Comparison of ENCODE assay signal across 8 cellular contexts in genomic region chr12:111444314-111444705, GRCh38. TPM values are rescaled to one million over a fixed set of nuclear protein-coding genes. Genes with fewer than 3 reads are reported as not detected.
A peak's percentile ranks its signal among the peaks of the same experiment; 100 is the strongest.
DNase-seq lines count a peak whose midpoint lies in the region; ATAC-seq, FAIRE-seq and TF ChIP-seq lines count a peak whose summit lies in the region.

No MANE protein-coding gene starts in this region.

- no peak overlapping the region for H3K4me2 ChIP-seq in neural progenitor cell

- TF ChIP-seq CTCF in cardiac muscle cell (IDR thresholded peaks at IDR 0.05; ENCODE audit: low read depth, low read length) (no peak), neural progenitor cell (IDR thresholded peaks at IDR 0.05) (no peak)

- no peaks in the 10 kb centered on the region for H3K27me3 ChIP-seq in cardiac muscle cell
- no peaks in the 10 kb centered on the region for H3K27me3 ChIP-seq in neural progenitor cell

- H3K9me3 ChIP-seq in cardiac muscle cell (ENCODE audit: low read depth) = no peaks in the 10 kb centered on the region
- no peaks in the 10 kb centered on the region for H3K9me3 ChIP-seq in neural progenitor cell (ENCODE audit: low read depth)

- intact Hi-C loops in left cardiac atrium (cut with DNase I) = no loop called here

- H3K4me3 Mint-ChIP-seq in neural progenitor cell = no peak overlapping the region

- peaks cover 13% of the 10 kb centered on the region for H3K4me1 ChIP-seq in cardiac muscle cell (ENCODE audit: low read depth)
- H3K4me1 ChIP-seq in neural progenitor cell = no peaks in the 10 kb centered on the region

- H2AFZ ChIP-seq in neural progenitor cell (replicated peaks) = no peak overlapping the region

- H3K79me2 ChIP-seq in neural progenitor cell (ENCODE audit: low read depth) = no peaks in the 10 kb centered on the region

- peaks cover 12% of the 10 kb centered on the region for H3K36me3 Mint-ChIP-seq in neural progenitor cell

- H3K9me3 Mint-ChIP-seq in neural progenitor cell = no peaks in the 10 kb centered on the region

- no peak for DNase-seq in cardiac muscle cell (ENCODE audit: low read depth in 1 of 2, low spot score in 1 of 2)
- no peak for DNase-seq in left cardiac atrium
- peak; percentile 65 for DNase-seq in activated CD8-positive, alpha-beta memory T cell treated with anti-CD3 and anti-CD28 coated beads, Interleukin-2, amount 50 U/mL, for 48 hours
- DNase-seq in neural progenitor cell (ENCODE audit: low spot score) = no peak
- no peak for DNase-seq in HTR-8/SVneo (ENCODE audit: insufficient read length, low spot score)
- DNase-seq in NCI-H1694 treated with DMSO at 0.1 percent for 48 hours (lab: John Stamatoyannopoulos, UW) = no peak
- no peak for DNase-seq in NCI-H524 treated with DMSO at 0.1 percent for 48 hours (lab: John Stamatoyannopoulos, UW)

- no peaks in the 10 kb centered on the region for H4K20me1 ChIP-seq in neural progenitor cell (ENCODE audit: low read depth)

- H3K9ac ChIP-seq in neural progenitor cell = no peak overlapping the region

- no peaks in the 10 kb centered on the region for H3K27me3 Mint-ChIP-seq in neural progenitor cell (ENCODE audit: insufficient read depth, low read depth)

- no peak for ATAC-seq in left cardiac atrium
- peak; percentile 30 for ATAC-seq in HG03097 (IDR thresholded peaks at IDR 0.05; ENCODE audit: low FRiP score, unreplicated experiment)

- no peak overlapping the region for H3K27ac Mint-ChIP-seq in neural progenitor cell

- no peaks in the 10 kb centered on the region for H3F3A ChIP-seq in neural progenitor cell (ENCODE audit: low read depth)

- peak overlapping the region; percentile 81 for H3K27ac ChIP-seq in cardiac muscle cell
- H3K27ac ChIP-seq in neural progenitor cell = peak overlapping the region; percentile 65

- no peak overlapping the region for H3K4me3 ChIP-seq in cardiac muscle cell
- no peak overlapping the region for H3K4me3 ChIP-seq in neural progenitor cell

- FAIRE-seq in HTR-8/SVneo (lab: Jason Lieb, UNC) = no peak

- peaks cover 10% of the 10 kb centered on the region for H3K4me1 Mint-ChIP-seq in neural progenitor cell

- H3K36me3 ChIP-seq in cardiac muscle cell (peaks cover 11% of the 10 kb centered on the region), neural progenitor cell (no peaks in the 10 kb centered on the region)

RNA-seq across cellular contexts. Expression of gene SH2B3, which starts 38.6 kb away (rescaled TPM):
- 7.5 and 11.6 TPM in 2 replicates for total RNA-seq in cardiac muscle cell
- 5.2 and 5.5 TPM in 2 replicates for polyA plus RNA-seq in cardiac muscle cell
- 10 to 100 TPM; 27.1 to 39.6 TPM for total RNA-seq in left cardiac atrium
- 2.8 and 5.7 TPM in 2 replicates for total RNA-seq in neural progenitor cell (ENCODE audit: low replicate concordance)
